8 cellular contexts compared by ENCODE assay signal in genomic region chr1:77219166-77219887, GRCh38. TPM values are rescaled to one million over a fixed set of nuclear protein-coding genes. Genes with fewer than 3 reads are reported as not detected.
A peak's percentile ranks its signal among the peaks of the same experiment; 100 is the strongest.
DNase-seq lines count a peak whose midpoint lies in the region; ATAC-seq, FAIRE-seq and TF ChIP-seq lines count a peak whose summit lies in the region.

Gene PIGK, minus strand, starts transcription at chr1:77219430. Its CDS starts 28 bp downstream, at chr1:77219402.

- FAIRE-seq in urothelium cell line (lab: Jason Lieb, UNC): peak; percentile 69

- H3K4me3 ChIP-seq in right atrium auricular region (peak within 1 kb of the TSS; percentile 66 to 80), psoas muscle (peak within 1 kb of the TSS; percentile 88)

- 0% methylated on average over 31 of the region's 31 CpGs for WGBS in psoas muscle, 3 donors

- ATAC-seq in HG02884 (IDR thresholded peaks at IDR 0.05; ENCODE audit: unreplicated experiment) (peak; percentile 96), psoas muscle (peak; percentile 98 to 99 (median 98))

- H3K36me3 ChIP-seq in right atrium auricular region: no peaks in the 10 kb centered on the region
- peaks cover 0 to 11% of the 10 kb centered on the region in 2 donors for H3K36me3 ChIP-seq in psoas muscle (ENCODE audit: insufficient read depth in 1 of 2, low read depth in 1 of 2)

- H3K4me1 ChIP-seq in right atrium auricular region: peaks cover 0 to 17% of the 10 kb centered on the region in 2 donors
- peaks cover 18% of the 10 kb centered on the region for H3K4me1 ChIP-seq in psoas muscle

- TF ChIP-seq POLR2A in GM15510 (IDR thresholded peaks at IDR 0.05; ENCODE audit: borderline replicate concordance, extremely low read depth, insufficient read length): peak; percentile 89

- peak; percentile 65 for DNase-seq in NCI-H1694 (lab: John Stamatoyannopoulos, UW)
- DNase-seq in T-helper 2 cell: peak; percentile 69 to 92 (median 79)
- DNase-seq in anterior cingulate cortex (lab: John Stamatoyannopoulos, UW): peak in 57 of 58 donors; percentile 24 to 88 (median 75)
- DNase-seq in right atrium auricular region (ENCODE audit: low spot score): peak; percentile 81
- peak; percentile 88 to 93 for DNase-seq in psoas muscle
- DNase-seq in urothelium cell line (ENCODE audit: low spot score): peak; percentile 88

- no peaks in the 10 kb centered on the region for H3K9me3 ChIP-seq in right atrium auricular region
- H3K9me3 ChIP-seq in psoas muscle: no peaks in the 10 kb centered on the region

- H3K27me3 ChIP-seq in right atrium auricular region (no peaks in the 10 kb centered on the region), psoas muscle (ENCODE audit: insufficient read depth in 3 of 3, low read length in 2 of 3) (no peaks in the 10 kb centered on the region)

- peak in 1 of 2 donors; percentile 13 for TF ChIP-seq CTCF in right atrium auricular region (IDR thresholded peaks at IDR 0.05)
- TF ChIP-seq CTCF in psoas muscle (IDR thresholded peaks at IDR 0.05): no peak

- H3K27ac ChIP-seq in right atrium auricular region (peak within 1 kb of the TSS; percentile 80 to 85), psoas muscle (peak within 1 kb of the TSS; percentile 89)

- intact Hi-C loops in psoas muscle (cut with DNase I): no loop called here

RNA-seq across cellular contexts. Expression of gene PIGK, which starts in this region (rescaled TPM):
- total RNA-seq in right atrium auricular region (10 to 100 TPM; 15.9 to 30.1 TPM), psoas muscle (10 to 100 TPM; 10.2 to 13.2 (median 12.1) TPM)
- polyA plus RNA-seq in psoas muscle: 10 to 100 TPM in 1 of 3 donors, 1 to 10 TPM in 2; 4.8 to 12.1 (median 5.0) TPM

Comparison
In these comparisons a context has a peak if more than half of its experiments do, and no peak if none do; other contexts are left out.
1. Peak in every context shown above with its lines: DNase-seq, ATAC-seq, H3K4me3 ChIP-seq and H3K27ac ChIP-seq.